In genomic region chr11:47186076-47186936, GRCh38 we compare ENCODE assay signal across 8 cellular contexts. TPM values are rescaled to one million over a fixed set of nuclear protein-coding genes. Genes with fewer than 3 reads are reported as not detected.
DNase-seq lines count a peak whose midpoint lies in the region; ATAC-seq and TF ChIP-seq lines count a peak whose summit lies in the region.

Gene PACSIN3, minus strand, starts transcription at chr11:47186434. Its CDS starts 3,707 bp downstream, at chr11:47182727.

- peak; percentile 24 for DNase-seq in DMS114 treated with DMSO at 0.1 percent for 48 hours (lab: John Stamatoyannopoulos, UW; ENCODE audit: unreplicated experiment)
- DNase-seq in HCEC 1CT = peak; percentile 32
- peak; percentile 34 to 68 (median 54) for DNase-seq in Peyer's patch
- DNase-seq in heart left ventricle = peak; percentile 59 to 80 (median 67)
- no peak for DNase-seq in posterior vena cava (ENCODE audit: low spot score)
- no peak for DNase-seq in HT-29 (ENCODE audit: low spot score)
- no peak for DNase-seq in middle frontal gyrus (ENCODE audit: extremely low spot score, low spot score)

- peak in 2 of 4 donors; percentile 51 to 55 for ATAC-seq in heart left ventricle

- intact Hi-C loops in heart left ventricle (cut with DNase I) = loop anchor here in 3 of 10 donors (1.0 to 5.0 kb wide), 3 partner anchors 28 to 166 kb away; partner anchors contain the start of genes DDB2 (in 1 of the 3) and MYBPC3 (in 1 of the 3)
- intact Hi-C loops in posterior vena cava (cut with DNase I) = no loop called here

- H3K27ac ChIP-seq in Peyer's patch = peak within 1 kb of the TSS; percentile 63 to 89 (median 70)
- H3K27ac ChIP-seq in adipose tissue (ENCODE audit: low read depth, low read length) = no peak within 1 kb of the TSS
- peak within 1 kb of the TSS; percentile 89 to 100 (median 96) for H3K27ac ChIP-seq in heart left ventricle

- H3K9me3 ChIP-seq in Peyer's patch (no peaks in the 10 kb centered on the region), heart left ventricle (no peaks in the 10 kb centered on the region)

- TF ChIP-seq CTCF in Peyer's patch (IDR thresholded peaks at IDR 0.05) (peak in 3 of 6 experiments; percentile 18 to 36 (median 21)), heart left ventricle (IDR thresholded peaks at IDR 0.05) (peak in 3 of 12 donors; percentile 13 to 39 (median 15))

- no peaks in the 10 kb centered on the region for H3K36me3 ChIP-seq in Peyer's patch
- peaks cover 0 to 5% (median 0%) of the 10 kb centered on the region in 9 donors for H3K36me3 ChIP-seq in heart left ventricle

- H3K4me3 ChIP-seq in Peyer's patch (peak within 1 kb of the TSS; percentile 61 to 88 (median 77)), heart left ventricle (peak within 1 kb of the TSS; percentile 62 to 95 (median 82))

- TF ChIP-seq POLR2A in Peyer's patch (IDR thresholded peaks at IDR 0.05) (no peak), heart left ventricle (IDR thresholded peaks at IDR 0.05) (peak in 1 of 2 donors; percentile 12)

- 0 to 1% (median 1%) methylated on average over 69 to 87 of the region's 87 CpGs for WGBS in adipose tissue, 3 donors
- WGBS in heart left ventricle, 4 donors = 0 to 1% (median 0%) methylated on average over 4 to 87 of the region's 87 CpGs

- peaks cover 6 to 47% (median 13%) of the 10 kb centered on the region in 4 donors for H3K4me1 ChIP-seq in Peyer's patch
- peaks cover 0 to 75% (median 28%) of the 10 kb centered on the region in 12 donors for H3K4me1 ChIP-seq in heart left ventricle

- peaks cover 0 to 6% of the 10 kb centered on the region in 2 donors for H3K27me3 ChIP-seq in Peyer's patch
- H3K27me3 ChIP-seq in heart left ventricle = peaks cover 0 to 43% (median 0%) of the 10 kb centered on the region in 9 donors

RNA-seq across cellular contexts. Expression of gene PACSIN3, which starts in this region (rescaled TPM):
- total RNA-seq in Peyer's patch (1 to 10 TPM; 4.3 to 9.1 (median 7.5) TPM), heart left ventricle (100 to 1,000 TPM; 127 to 330 (median 211) TPM), posterior vena cava (10 to 100 TPM; 33.1 to 47.4 TPM)
- polyA plus RNA-seq in adipose tissue (10 to 100 TPM; 11.6 to 21.9 (median 15.0) TPM), heart left ventricle (100 to 1,000 TPM; 123 to 282 TPM)
- 2.6 and 3.7 TPM in 2 replicates for total RNA-seq in HT-29 (2014; rRNA removed; shearing (Covaris generic))

Comparison
In these comparisons a context has a peak if more than half of its experiments do, and no peak if none do; other contexts are left out.
1. RNA of gene PACSIN3 (polyA plus RNA-seq): 123 to 282 TPM in heart left ventricle; 11.6 to 21.9 TPM in adipose tissue; every median in the first group is over 4 times any median in the second.
2. DNase-seq: peak in DMS114 treated with DMSO at 0.1 percent for 48 hours (single experiment), HCEC 1CT (single experiment), Peyer's patch (3 of 3) and heart left ventricle (5 of 5); none in posterior vena cava (single experiment), HT-29 (single experiment) and middle frontal gyrus (single experiment).